ENCODE assay signal across 6 cellular contexts in genomic region chr14:19659850-19660558, GRCh38. TPM values are rescaled to one million over a fixed set of nuclear protein-coding genes. Genes with fewer than 3 reads are reported as not detected.
"Had no signal": no experiment of that assay in that cellular context is flagged by ENCODE, and none has a peak within 500 bp of the region (broad histone marks: within the 10 kb centered on the region; RNA-seq: fewer than 3 reads in every experiment).

No MANE protein-coding gene starts in this region.

RNA-seq across cellular contexts. Expression of gene OR11H2, which starts 53.7 kb away (rescaled TPM):
- total RNA-seq: HepG2, HT-29, HT1080, IMR-90, K562 had no signal
- polyA plus RNA-seq: HepG2, IgD-negative memory B cell, IMR-90, K562 had no signal
